Comparison of ENCODE assay signal across 1 cellular context in genomic region chr7:106794276-106795136, GRCh38.
A peak's percentile ranks its signal among the peaks of the same experiment; 100 is the strongest.
TF ChIP-seq lines count a peak whose summit lies in the region.

No MANE protein-coding gene starts in this region.

TF ChIP-seq in GM12878, 131 proteins besides CTCF, POLR2A, EP300 and RAD21 (continued from another document):
- no peak for TF ChIP-seq ZBTB11 (CRISPR knock-in tag; IDR thresholded peaks at IDR 0.05)
- no peak for TF ChIP-seq ZSCAN29 (IDR thresholded peaks at IDR 0.05)
- no peak for TF ChIP-seq SMAD1 (IDR thresholded peaks at IDR 0.05; ENCODE audit: low read depth, partially characterized antibody)
- TF ChIP-seq NFYA (IDR thresholded peaks at IDR 0.05; ENCODE audit: borderline replicate concordance, low read depth, low read length) = no peak
- no peak for TF ChIP-seq POLR2AphosphoS2 (IDR thresholded peaks at IDR 0.05; ENCODE audit: low read depth, low read length)
- peak; percentile 48 for TF ChIP-seq PBX3 (IDR thresholded peaks at IDR 0.05; ENCODE audit: insufficient replicate concordance, low read depth, low read length)
- no peak for TF ChIP-seq SUPT20H (IDR thresholded peaks at IDR 0.05; ENCODE audit: borderline replicate concordance, control insufficient read depth, low read depth, low read length)
- TF ChIP-seq PKNOX1 (IDR thresholded peaks at IDR 0.05) = peak; percentile 67
